ENCODE assay signal across 20 cellular contexts in the genomic region with DNA sequence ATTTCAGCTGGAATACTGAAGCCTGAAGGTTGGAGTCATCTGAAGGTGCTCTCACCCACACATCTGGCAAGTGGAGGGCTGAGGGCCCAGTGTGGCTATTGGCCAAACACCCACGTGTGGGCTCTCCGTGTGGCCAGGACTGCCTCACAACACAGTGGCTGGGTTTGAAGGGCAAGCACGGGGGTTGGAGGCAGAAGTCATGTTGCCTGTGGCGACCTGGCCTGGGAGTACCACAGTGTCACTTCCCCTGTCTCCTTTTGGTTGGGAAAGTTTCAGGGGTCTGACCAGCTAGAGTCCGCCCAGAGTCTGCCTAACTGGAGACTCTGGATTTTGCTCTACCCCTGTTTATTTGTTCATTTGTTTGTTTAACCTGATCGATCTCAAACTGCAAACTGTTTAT.
A peak's percentile ranks its signal among the peaks of the same experiment; 100 is the strongest.
DNase-seq lines count a peak whose midpoint lies in the region; ATAC-seq, FAIRE-seq and TF ChIP-seq lines count a peak whose summit lies in the region.
"Had no signal": no experiment of that assay in that cellular context is flagged by ENCODE, and none has a peak within 500 bp of the region (broad histone marks: within the 10 kb centered on the region; RNA-seq: fewer than 3 reads in every experiment).

No MANE protein-coding gene starts in this region.

- H3K4me2 ChIP-seq in HepG2 (ENCODE audit: low read depth, low read length), result no peak overlapping the region

- H3K4me1 ChIP-seq in HepG2 (ENCODE audit: insufficient read depth, low read length), result no peaks in the 10 kb centered on the region
- H3K4me1 ChIP-seq in testis, result no peaks in the 10 kb centered on the region
- H3K4me1 ChIP-seq: Caco-2, Peyer's patch, SJSA1 had no signal

- no peak for TF ChIP-seq POLR2A in HepG2 (IDR thresholded peaks at IDR 0.05; ENCODE audit: insufficient read depth in 1 of 2, low read depth in 2 of 2, low read length in 2 of 2)
- TF ChIP-seq POLR2A in testis (IDR thresholded peaks at IDR 0.05), result no peak

- peaks cover 27% of the 10 kb centered on the region for H3K4me1 Mint-ChIP-seq in T-helper 17 cell

- H3K27me3 ChIP-seq in HepG2 (ENCODE audit: control insufficient read depth in 1 of 2, insufficient read depth in 2 of 2, low read length in 2 of 2) (peaks cover 3 to 18% of the 10 kb centered on the region in 2 experiments), testis (no peaks in the 10 kb centered on the region)
- H3K27me3 ChIP-seq: Peyer's patch, SJSA1 had no signal

- TF ChIP-seq RAD21 in HepG2 (CRISPR knock-in tag; IDR thresholded peaks at IDR 0.05), result no peak

- no TSS peak for BruUV-seq in HepG2 (replicated peaks; lab: Mats Ljungman, UMichigan)

- TF ChIP-seq EP300 in HepG2 (IDR thresholded peaks at IDR 0.05; ENCODE audit: low read depth in 2 of 2, low read length in 2 of 2) (no peak), HepG2 (CRISPR knock-in tag; IDR thresholded peaks at IDR 0.05; ENCODE audit: borderline replicate concordance) (no peak)

- H3K4me3 Mint-ChIP-seq in T-helper 17 cell, result no peak overlapping the region

- no peaks in the 10 kb centered on the region for H3K36me3 ChIP-seq in HepG2 (replicated peaks in 1 of 2; ENCODE audit: control insufficient read depth in 1 of 2, insufficient read depth in 2 of 2, low read length in 2 of 2)
- no peaks in the 10 kb centered on the region for H3K36me3 ChIP-seq in testis (ENCODE audit: low read depth, missing control alignments)
- H3K36me3 ChIP-seq: Peyer's patch, SJSA1 had no signal

- H3K36me3 Mint-ChIP-seq in T-helper 17 cell (ENCODE audit: low read depth), result peaks cover 2% of the 10 kb centered on the region

- H3K27ac ChIP-seq in HepG2 (ENCODE audit: extremely low read length, insufficient read depth, low read length), result no peak overlapping the region
- H3K27ac ChIP-seq in testis, result no peak overlapping the region
- H3K27ac ChIP-seq: Peyer's patch, SJSA1 had no signal

- WGBS in HepG2 (ENCODE audit: low lambda C conversion rate), result 3% methylated on average over 4 of the region's 6 CpGs
- 85 to 98% methylated on average over 5 to 6 of the region's 6 CpGs for WGBS in testis, 2 donors

- CTCF ChIA-PET in HepG2 (lab: Yijun Ruan, JAX; ENCODE audit: low intra/inter-chr PET ratio, low total read pairs), result no interaction called here

- peaks cover 13% of the 10 kb centered on the region for H3K27me3 Mint-ChIP-seq in T-helper 17 cell

- ATAC-seq in left cardiac atrium, result no peak
- no peak for ATAC-seq in T-helper 17 cell
- ATAC-seq in HepG2, result peak; percentile 63; the same call in 2 of the 3 replicates
- ATAC-seq in HG02840 (IDR thresholded peaks at IDR 0.05; ENCODE audit: low FRiP score, unreplicated experiment), result no peak

- H3K79me2 ChIP-seq in HepG2 (ENCODE audit: insufficient read depth, low read length), result no peaks in the 10 kb centered on the region

- no peak for TF ChIP-seq CTCF in HepG2 (CRISPR knock-in tag; IDR thresholded peaks at IDR 0.05)
- no peak for TF ChIP-seq CTCF in testis (IDR thresholded peaks at IDR 0.05)

- peak; percentile 57 for DNase-seq in cardiac septum (ENCODE audit: low spot score)
- DNase-seq in left cardiac atrium, result no peak
- no peak for DNase-seq in T-helper 17 cell
- no peak for DNase-seq in HepG2 (ENCODE audit: low spot score)
- peak; percentile 4 for DNase-seq in testis
- no peak for DNase-seq in HCEC 1CT
- DNase-seq in midbrain (lab: John Stamatoyannopoulos, UW), result no peak
- DNase-seq: Caco-2; DMS153; GDM1; H7; KBM-7; NCI-H1105; NCI-H2081; NCI-H2171 treated with DMSO at 0.1 percent for 48 hours; NCI-H748 treated with DMSO at 0.1 percent for 48 hours; NK-92 treated with Interleukin-12 subunit alpha and Interleukin-12 subunit beta, amount 100 ng/mL, for 24 hours had no signal

- H3K27ac Mint-ChIP-seq in T-helper 17 cell, result peak overlapping the region; percentile 86

- intact Hi-C loops in cardiac septum (cut with DNase I), result no loop called here
- intact Hi-C loops in left cardiac atrium (cut with DNase I), result no loop called here
- intact Hi-C loops in HepG2 (cut with micrococcal nuclease; ENCODE audit: unreplicated experiment), result no loop called here
- intact Hi-C loops in testis (cut with DNase I; ENCODE audit: low total_unique reads), result no loop called here

- FAIRE-seq in HepG2 (lab: Jason Lieb, UNC), result no peak

- POLR2A ChIA-PET in HepG2 (lab: Yijun Ruan, JAX), result no interaction called here

- no peak overlapping the region for H3K4me3 ChIP-seq in HepG2 (replicated peaks in 1 of 3; ENCODE audit: insufficient read depth in 1 of 3, low read depth in 2 of 3, low read length in 3 of 3)
- H3K4me3 ChIP-seq in testis, result no peak overlapping the region
- H3K4me3 ChIP-seq: Peyer's patch, SJSA1 had no signal

- no peaks in the 10 kb centered on the region for H4K20me1 ChIP-seq in HepG2 (ENCODE audit: insufficient read depth, low read length)

- H3K9me3 ChIP-seq in T-helper 17 cell (ENCODE audit: control insufficient read depth, low read length, poor library complexity, severe bottlenecking) (no peaks in the 10 kb centered on the region), HepG2 (ENCODE audit: low read length) (no peaks in the 10 kb centered on the region), testis (no peaks in the 10 kb centered on the region)
- H3K9me3 ChIP-seq: Peyer's patch had no signal

- no peak overlapping the region for H2AFZ ChIP-seq in HepG2 (ENCODE audit: low read length)

- H3K9ac ChIP-seq in HepG2 (ENCODE audit: insufficient read depth, low read depth, low read length), result no peak overlapping the region

- in situ Hi-C loops in HepG2 (cut with HindIII; ENCODE audit: extremely low pct_ligation_motif_present, low pct_unique_long_range_greater_than_20kb), result no loop called here

TF ChIP-seq in HepG2, 621 proteins besides CTCF, POLR2A, EP300 and RAD21 (continues in another document):
- no peak for TF ChIP-seq HDAC1 (CRISPR knock-in tag; IDR thresholded peaks at IDR 0.05)
- TF ChIP-seq FOXP1 (IDR thresholded peaks at IDR 0.05), result no peak
- TF ChIP-seq FOXP1 (CRISPR knock-in tag; IDR thresholded peaks at IDR 0.05), result 0 out of 2 replicates have a peak, but pooled peaks have one; percentile 10
- no peak for TF ChIP-seq ZNF317 (CRISPR knock-in tag; IDR thresholded peaks at IDR 0.05)
- no peak for TF ChIP-seq LCORL (IDR thresholded peaks at IDR 0.05)
- TF ChIP-seq LCORL (CRISPR knock-in tag; IDR thresholded peaks at IDR 0.05), result peak; percentile 33; the same call in 1 of the 2 replicates
- no peak for TF ChIP-seq ZNF850 (CRISPR knock-in tag; conservative IDR thresholded peaks at IDR 0.05)
- no peak for TF ChIP-seq TBP (CRISPR knock-in tag; IDR thresholded peaks at IDR 0.05)
- TF ChIP-seq, protein P1, sequence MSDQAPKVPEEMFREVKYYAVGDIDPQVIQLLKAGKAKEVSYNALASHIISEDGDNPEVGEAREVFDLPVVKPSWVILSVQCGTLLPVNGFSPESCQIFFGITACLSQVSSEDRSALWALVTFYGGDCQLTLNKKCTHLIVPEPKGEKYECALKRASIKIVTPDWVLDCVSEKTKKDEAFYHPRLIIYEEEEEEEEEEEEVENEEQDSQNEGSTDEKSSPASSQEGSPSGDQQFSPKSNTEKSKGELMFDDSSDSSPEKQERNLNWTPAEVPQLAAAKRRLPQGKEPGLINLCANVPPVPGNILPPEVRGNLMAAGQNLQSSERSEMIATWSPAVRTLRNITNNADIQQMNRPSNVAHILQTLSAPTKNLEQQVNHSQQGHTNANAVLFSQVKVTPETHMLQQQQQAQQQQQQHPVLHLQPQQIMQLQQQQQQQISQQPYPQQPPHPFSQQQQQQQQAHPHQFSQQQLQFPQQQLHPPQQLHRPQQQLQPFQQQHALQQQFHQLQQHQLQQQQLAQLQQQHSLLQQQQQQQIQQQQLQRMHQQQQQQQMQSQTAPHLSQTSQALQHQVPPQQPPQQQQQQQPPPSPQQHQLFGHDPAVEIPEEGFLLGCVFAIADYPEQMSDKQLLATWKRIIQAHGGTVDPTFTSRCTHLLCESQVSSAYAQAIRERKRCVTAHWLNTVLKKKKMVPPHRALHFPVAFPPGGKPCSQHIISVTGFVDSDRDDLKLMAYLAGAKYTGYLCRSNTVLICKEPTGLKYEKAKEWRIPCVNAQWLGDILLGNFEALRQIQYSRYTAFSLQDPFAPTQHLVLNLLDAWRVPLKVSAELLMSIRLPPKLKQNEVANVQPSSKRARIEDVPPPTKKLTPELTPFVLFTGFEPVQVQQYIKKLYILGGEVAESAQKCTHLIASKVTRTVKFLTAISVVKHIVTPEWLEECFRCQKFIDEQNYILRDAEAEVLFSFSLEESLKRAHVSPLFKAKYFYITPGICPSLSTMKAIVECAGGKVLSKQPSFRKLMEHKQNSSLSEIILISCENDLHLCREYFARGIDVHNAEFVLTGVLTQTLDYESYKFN (CRISPR knock-in tag; conservative IDR thresholded peaks at IDR 0.05), result 0 out of 2 replicates have a peak, but pooled peaks have one; percentile 20
- no peak for TF ChIP-seq TBL1XR1 (IDR thresholded peaks at IDR 0.05; ENCODE audit: borderline replicate concordance, low read length, partially characterized antibody)
- no peak for TF ChIP-seq RFX5 (IDR thresholded peaks at IDR 0.05; ENCODE audit: low read depth, low read length)
- no peak for TF ChIP-seq ZNF501 (CRISPR knock-in tag; IDR thresholded peaks at IDR 0.05)

Comparison
In these comparisons a context has a peak if more than half of its experiments do, and no peak if none do; other contexts are left out.
1. DNase-seq: peak in cardiac septum (single experiment) and testis (single experiment); none in left cardiac atrium (single experiment), T-helper 17 cell (0 of 3), HepG2 (single experiment), HCEC 1CT (single experiment) and midbrain (single experiment).